8 cellular contexts compared by ENCODE assay signal in genomic region chr17:61635913-61636432, GRCh38. TPM values are rescaled to one million over a fixed set of nuclear protein-coding genes. Genes with fewer than 3 reads are reported as not detected.
DNase-seq lines count a peak whose midpoint lies in the region; ATAC-seq, FAIRE-seq and TF ChIP-seq lines count a peak whose summit lies in the region.

No MANE protein-coding gene starts in this region.

- H3K4me3 Mint-ChIP-seq in astrocyte (ENCODE audit: unreplicated experiment): no peak overlapping the region

- DNase-seq in GDM1 (lab: John Stamatoyannopoulos, UW): peak; percentile 31
- peak; percentile 30 for DNase-seq in MG63
- peak; percentile 98 for DNase-seq in SIG-M5 treated with dmso at 0.1 percent for 504 hours (lab: John Stamatoyannopoulos, UW; ENCODE audit: unreplicated experiment)
- peak; percentile 16 for DNase-seq in astrocyte (ENCODE audit: low read depth)
- peak; percentile 58 for DNase-seq in left kidney (ENCODE audit: low read depth, low spot score)
- DNase-seq in stimulated activated naive CD4-positive, alpha-beta T cell treated with Interleukin-2 at 50 U/mL for 16 hours (lab: John Stamatoyannopoulos, UW): peak; percentile 33
- DNase-seq in cardiac septum (ENCODE audit: low spot score): no peak

- H2AFZ ChIP-seq in astrocyte (ENCODE audit: low read depth, low read length): no peak overlapping the region

- H3K36me3 ChIP-seq in MG63 (no peaks in the 10 kb centered on the region), astrocyte (ENCODE audit: insufficient read depth, low read length) (no peaks in the 10 kb centered on the region)

- H3K4me3 ChIP-seq in MG63 (no peak overlapping the region), astrocyte (ENCODE audit: insufficient read depth, low read depth, low read length) (no peak overlapping the region)

- no peaks in the 10 kb centered on the region for H3K36me3 Mint-ChIP-seq in astrocyte (ENCODE audit: low read depth, unreplicated experiment)

- peak; percentile 97 for TF ChIP-seq CTCF in astrocyte (IDR thresholded peaks at IDR 0.05; ENCODE audit: insufficient read depth, low read depth, low read length)

- H3K27me3 ChIP-seq in MG63: no peaks in the 10 kb centered on the region
- H3K27me3 ChIP-seq in astrocyte (ENCODE audit: insufficient read depth, low read length): no peaks in the 10 kb centered on the region

- no peaks in the 10 kb centered on the region for H3K79me2 ChIP-seq in astrocyte (ENCODE audit: insufficient read depth, low read length)

- no peaks in the 10 kb centered on the region for H3K4me1 ChIP-seq in astrocyte (ENCODE audit: insufficient read depth, low read length)

- H3K27me3 Mint-ChIP-seq in astrocyte (ENCODE audit: low read depth, unreplicated experiment): no peaks in the 10 kb centered on the region

- no peak overlapping the region for H3K9ac ChIP-seq in astrocyte (ENCODE audit: low read length)

- intact Hi-C loops in cardiac septum (cut with DNase I): no loop called here

- no peaks in the 10 kb centered on the region for H3K4me1 Mint-ChIP-seq in astrocyte (ENCODE audit: low read depth, unreplicated experiment)

- no peak overlapping the region for H3K27ac Mint-ChIP-seq in astrocyte (ENCODE audit: unreplicated experiment)

- no peak for ATAC-seq in GM21786 (IDR thresholded peaks at IDR 0.05; ENCODE audit: unreplicated experiment)

- H4K20me1 ChIP-seq in astrocyte (ENCODE audit: insufficient read depth, low read length): no peaks in the 10 kb centered on the region

- H3K27ac ChIP-seq in astrocyte (ENCODE audit: low read depth, low read length): no peak overlapping the region

- peak; percentile 90 for FAIRE-seq in astrocyte (lab: Jason Lieb, UNC)

- peaks cover 2% of the 10 kb centered on the region for H3K9me3 Mint-ChIP-seq in astrocyte (ENCODE audit: unreplicated experiment)

- no peaks in the 10 kb centered on the region for H3K9me3 ChIP-seq in MG63
- H3K9me3 ChIP-seq in astrocyte (ENCODE audit: insufficient read depth, low read depth, low read length): no peaks in the 10 kb centered on the region

- H3K4me2 ChIP-seq in astrocyte (ENCODE audit: low read length): no peak overlapping the region

RNA-seq across cellular contexts. Expression of gene NACA2, which starts 45.0 kb away (rescaled TPM):
- total RNA-seq in MG63 (2014; rRNA removed; shearing (Covaris generic); ENCODE audit: low replicate concordance): 0.43 TPM in 1 of 2 replicates, not detected in the other
- not detected in 2 replicates for total RNA-seq in astrocyte
- not detected for total RNA-seq in cardiac septum
